37 cellular contexts compared by ENCODE assay signal in genomic region chr22:24789516-24789915, GRCh38. TPM values are rescaled to one million over a fixed set of nuclear protein-coding genes. Genes with fewer than 3 reads are reported as not detected.
"Had no signal": no experiment of that assay in that cellular context is flagged by ENCODE, and none has a peak within 500 bp of the region (broad histone marks: within the 10 kb centered on the region; RNA-seq: fewer than 3 reads in every experiment).

No MANE protein-coding gene starts in this region.

- H3K9me3 Mint-ChIP-seq: naive thymus-derived CD8-positive, alpha-beta T cell; nephron; neural crest cell; stimulated activated memory B cell treated with anti-CD40 and anti-IgM and Interleukin-4, amounts not matched to agents 10 μg/mL and 1 μg/mL and 100 μg/mL, for 72 hours; stimulated activated naive CD8-positive, alpha-beta T cell treated with anti-CD3 and anti-CD28 coated beads, Interleukin-15, amount 100 ng/mL, for 72 hours; type B pancreatic cell had no signal

- H3K9me3 ChIP-seq: heart right ventricle, left lung, lower lobe of right lung, pancreas, prostate gland, sigmoid colon, tibial nerve, vagina had no signal

- H3K27ac Mint-ChIP-seq: naive thymus-derived CD8-positive, alpha-beta T cell; nephron; stimulated activated memory B cell treated with anti-CD40 and anti-IgM and Interleukin-4, amounts not matched to agents 10 μg/mL and 1 μg/mL and 100 μg/mL, for 72 hours; stimulated activated naive CD8-positive, alpha-beta T cell treated with anti-CD3 and anti-CD28 coated beads, Interleukin-15, amount 100 ng/mL, for 72 hours; type B pancreatic cell had no signal

- H3K36me3 ChIP-seq: heart right ventricle, left lung, lower lobe of right lung, pancreas, prostate gland, sigmoid colon, tibial nerve, vagina had no signal

- DNase-seq: heart right ventricle; hippocampal formation; kidney glomerular epithelial cell; left cardiac atrium; left lung; lower lobe of right lung; mammary epithelial cell; mesenchymal stem cell; naive thymus-derived CD8-positive, alpha-beta T cell; nucleus accumbens; pancreas; posterior cingulate gyrus; retina; right cardiac atrium; sigmoid colon; stimulated activated CD4-positive, alpha-beta T cell treated with anti-CD3 and anti-CD28 coated beads, Interleukin-12 subunit alpha, Interleukin-12 subunit beta, amount 100 ng/mL, for 4 hours; stimulated activated CD4-positive, alpha-beta T cell treated with anti-CD3 and anti-CD28 coated beads, Interleukin-15, amount 100 ng/mL, for 24 hours; stimulated activated CD4-positive, alpha-beta T cell treated with anti-CD3 and anti-CD28 coated beads, Interleukin-2, amount 100 ng/mL, for 24 hours; stimulated activated CD4-positive, alpha-beta T cell treated with anti-CD3 and anti-CD28 coated beads, Interleukin-4, amount 100 ng/mL, for 4 hours; stimulated activated CD8-positive, alpha-beta memory T cell treated with anti-CD3 and anti-CD28 coated beads, Interleukin-4, amount 100 ng/mL, for 48 hours; stimulated activated naive CD4-positive, alpha-beta T cell treated with Interleukin-2 at 50 U/mL for 16 hours; stimulated activated naive CD8-positive, alpha-beta T cell treated with anti-CD3 and anti-CD28 coated beads, Interleukin-15, amount 100 ng/mL, for 72 hours; substantia nigra had no signal

- H3K27me3 Mint-ChIP-seq: type B pancreatic cell had no signal

- ATAC-seq: heart right ventricle; left cardiac atrium; left lung; lower lobe of right lung; naive thymus-derived CD8-positive, alpha-beta T cell; pancreas; right cardiac atrium; stimulated activated memory B cell treated with anti-CD40 and anti-IgM and Interleukin-4, amounts not matched to agents 10 μg/mL and 1 μg/mL and 100 μg/mL, for 72 hours; stimulated activated naive CD8-positive, alpha-beta T cell treated with anti-CD3 and anti-CD28 coated beads, Interleukin-15, amount 100 ng/mL, for 72 hours had no signal

- H3K27me3 ChIP-seq: heart right ventricle, left lung, pancreas, sigmoid colon, tibial nerve, vagina had no signal

- H3K27ac ChIP-seq: heart right ventricle, left lung, lower lobe of right lung, pancreas, prostate gland, sigmoid colon, tibial nerve, vagina had no signal

- H3K36me3 Mint-ChIP-seq: naive thymus-derived CD8-positive, alpha-beta T cell; stimulated activated memory B cell treated with anti-CD40 and anti-IgM and Interleukin-4, amounts not matched to agents 10 μg/mL and 1 μg/mL and 100 μg/mL, for 72 hours; type B pancreatic cell had no signal

- H3K4me3 ChIP-seq: heart right ventricle, left lung, lower lobe of right lung, pancreas, prostate gland, sigmoid colon, smooth muscle cell, tibial nerve, vagina had no signal

- H3K4me1 ChIP-seq: heart right ventricle, left lung, lower lobe of right lung, pancreas, prostate gland, sigmoid colon, tibial nerve, vagina had no signal

- H3K4me1 Mint-ChIP-seq: naive thymus-derived CD8-positive, alpha-beta T cell; nephron; stimulated activated memory B cell treated with anti-CD40 and anti-IgM and Interleukin-4, amounts not matched to agents 10 μg/mL and 1 μg/mL and 100 μg/mL, for 72 hours; stimulated activated naive CD8-positive, alpha-beta T cell treated with anti-CD3 and anti-CD28 coated beads, Interleukin-15, amount 100 ng/mL, for 72 hours had no signal

- H3K4me3 Mint-ChIP-seq: naive thymus-derived CD8-positive, alpha-beta T cell; nephron; neural crest cell; stimulated activated memory B cell treated with anti-CD40 and anti-IgM and Interleukin-4, amounts not matched to agents 10 μg/mL and 1 μg/mL and 100 μg/mL, for 72 hours; stimulated activated naive CD8-positive, alpha-beta T cell treated with anti-CD3 and anti-CD28 coated beads, Interleukin-15, amount 100 ng/mL, for 72 hours; type B pancreatic cell had no signal

RNA-seq across cellular contexts. Expression of gene PIWIL3, which starts 15.0 kb away (rescaled TPM):
- total RNA-seq: heart right ventricle; left cardiac atrium; left lung; liver; lower lobe of right lung; mammary epithelial cell; mucosa of gallbladder; naive thymus-derived CD8-positive, alpha-beta T cell; neural crest cell; osteoblast; pancreas; right cardiac atrium; sigmoid colon; temporal lobe; tibial nerve; urinary bladder; vagina had no signal
- polyA plus RNA-seq: heart right ventricle; keratinocyte; liver; mammary epithelial cell; naive thymus-derived CD8-positive, alpha-beta T cell; pancreas; right cardiac atrium; sigmoid colon; smooth muscle cell; urinary bladder had no signal

RNA-seq across cellular contexts. Expression of gene SGSM1, which starts 16.5 kb away (rescaled TPM):
- total RNA-seq: mammary epithelial cell, osteoblast had no signal
- polyA plus RNA-seq: keratinocyte, smooth muscle cell had no signal
